23 cellular contexts compared by ENCODE assay signal in the genomic region with DNA sequence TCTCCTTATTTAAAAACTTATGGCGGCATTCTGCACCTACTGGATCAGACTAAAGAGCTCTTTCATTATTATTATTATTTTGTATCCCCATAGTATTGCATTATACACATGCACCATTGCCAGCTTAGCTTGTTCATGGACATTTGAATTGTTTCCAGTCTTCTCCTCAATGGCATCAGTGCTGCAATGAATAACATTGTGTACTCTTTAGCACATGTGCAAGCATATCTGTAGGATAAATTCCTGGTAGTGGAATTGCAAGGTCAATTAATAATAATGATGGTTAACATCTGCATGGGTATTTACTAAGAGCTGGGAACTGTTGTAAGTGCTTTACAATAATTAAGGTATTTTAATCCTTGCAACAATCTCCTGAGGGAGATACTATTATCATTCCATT.
"Had no signal": no experiment of that assay in that cellular context is flagged by ENCODE, and none has a peak within 500 bp of the region (broad histone marks: within the 10 kb centered on the region; RNA-seq: fewer than 3 reads in every experiment).

No MANE protein-coding gene starts in this region.

- H3K4me3 ChIP-seq: MG63, SJCRH30 had no signal

- DNase-seq: IMR-90, Karpas-422, KG1, MG63, NCI-H1092, NCI-H1105 treated with DMSO at 0.1 percent for 48 hours, NCI-H1417 treated with DMSO at 0.1 percent for 48 hours, NCI-H146, NCI-H1694 treated with DMSO at 0.1 percent for 48 hours, NCI-H1930, NCI-H2081, NCI-H2107, NCI-H226, NCI-H446, NCI-H510A, NCI-H524 treated with DMSO at 0.1 percent for 48 hours, NCI-H69, NCI-H774, SHP77 treated with DMSO at 0.1 percent for 48 hours, SJCRH30, SW 1271 had no signal

- H3K36me3 ChIP-seq: MG63, SJCRH30 had no signal

- ATAC-seq: HepG2, Right ventricle myocardium inferior had no signal

- H3K9me3 ChIP-seq: MG63, SJCRH30 had no signal

- H3K27me3 ChIP-seq: MG63, SJCRH30 had no signal

- H3K27ac ChIP-seq: SJCRH30 had no signal
